ENCODE assay signal across 19 cellular contexts in the genomic region with DNA sequence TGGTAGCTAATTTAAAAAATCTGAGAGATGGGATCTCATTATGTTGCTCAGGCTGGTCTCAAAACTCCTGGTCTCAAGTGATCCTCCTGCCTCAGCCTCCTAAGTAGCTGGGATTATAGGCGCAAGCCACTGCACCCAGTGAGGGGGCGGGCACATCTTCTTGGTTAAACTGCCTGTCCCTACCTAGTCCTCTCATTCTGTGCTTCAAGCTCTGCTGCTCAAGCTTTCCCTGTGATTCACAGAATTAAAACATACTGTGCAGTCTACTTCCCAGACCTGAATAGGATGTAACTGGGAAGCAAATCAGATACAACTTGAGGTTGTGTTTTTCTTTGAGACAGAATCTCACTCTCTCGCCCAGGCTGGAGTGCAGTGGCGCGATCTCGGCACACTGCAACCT. TPM values are rescaled to one million over a fixed set of nuclear protein-coding genes. Genes with fewer than 3 reads are reported as not detected.
DNase-seq lines count a peak whose midpoint lies in the region; ATAC-seq and TF ChIP-seq lines count a peak whose summit lies in the region.
"Had no signal": no experiment of that assay in that cellular context is flagged by ENCODE, and none has a peak within 500 bp of the region (broad histone marks: within the 10 kb centered on the region; RNA-seq: fewer than 3 reads in every experiment).

No MANE protein-coding gene starts in this region.

- H3K4me3 ChIP-seq in KMS-11 (IDR thresholded peaks at IDR 0.05; ENCODE audit: insufficient read depth, low read depth, low read length), result no peak overlapping the region
- H3K4me3 ChIP-seq in epithelial cell of proximal tubule (ENCODE audit: low read depth, low read length), result no peak overlapping the region
- H3K4me3 ChIP-seq in sigmoid colon, result no peak overlapping the region
- H3K4me3 ChIP-seq: Peyer's patch had no signal

- intact Hi-C loops in sigmoid colon (cut with DNase I), result loop anchor here (10.0 kb wide), 1 partner anchor 172 kb away; the partner anchor contains the start of genes GALR2, SRP68 and ZACN

- DNase-seq in activated T-cell treated with anti-CD3 and anti-CD28 coated beads, Interleukin-2, amount 50 U/mL, for 24 hours, result no peak
- no peak for DNase-seq in activated T-cell treated with anti-CD3 and anti-CD28 coated beads, Interleukin-2, amount 50 U/mL, for 4 hours
- peak; percentile 70 for DNase-seq in epithelial cell of proximal tubule (ENCODE audit: low read depth)
- DNase-seq in sigmoid colon, result peak; percentile 54
- no peak for DNase-seq in GM13976 (ENCODE audit: low spot score)
- no peak for DNase-seq in occipital lobe (lab: John Stamatoyannopoulos, UW)
- DNase-seq: CD8-positive, alpha-beta T cell; H7; Karpas-422; MM.1S; NCI-H1092; NCI-H1436 treated with DMSO at 0.1 percent for 48 hours; NCI-H2029; NCI-H345; NCI-H526 treated with DMSO at 0.1 percent for 48 hours; Peyer's patch; Right ventricle myocardium superior had no signal

- no peak overlapping the region for H3K4me3 Mint-ChIP-seq in activated T-cell treated with anti-CD3 and anti-CD28 coated beads, Interleukin-2, amount 50 U/mL, for 24 hours
- H3K4me3 Mint-ChIP-seq in activated T-cell treated with anti-CD3 and anti-CD28 coated beads, Interleukin-2, amount 50 U/mL, for 4 hours, result no peak overlapping the region

- TF ChIP-seq POLR2A in sigmoid colon (IDR thresholded peaks at IDR 0.05), result no peak

- H3K27ac ChIP-seq in KMS-11 (no peak overlapping the region), sigmoid colon (no peak overlapping the region)
- H3K27ac ChIP-seq: Peyer's patch had no signal

- WGBS in sigmoid colon, 2 donors, result 95 to 97% methylated on average over 6 of the region's 6 CpGs

- H3K36me3 Mint-ChIP-seq in activated T-cell treated with anti-CD3 and anti-CD28 coated beads, Interleukin-2, amount 50 U/mL, for 24 hours (ENCODE audit: low read depth), result peaks cover 62% of the 10 kb centered on the region
- peaks cover 17% of the 10 kb centered on the region for H3K36me3 Mint-ChIP-seq in activated T-cell treated with anti-CD3 and anti-CD28 coated beads, Interleukin-2, amount 50 U/mL, for 4 hours (ENCODE audit: insufficient read depth)

- H2AFZ ChIP-seq in KMS-11 (ENCODE audit: low read depth), result no peak overlapping the region

- peaks cover 39% of the 10 kb centered on the region for H3K4me1 ChIP-seq in KMS-11 (ENCODE audit: low read depth, poor library complexity, severe bottlenecking)
- H3K4me1 ChIP-seq in sigmoid colon, result peaks cover 0 to 22% (median 16%) of the 10 kb centered on the region in 4 donors

- ATAC-seq in activated T-cell treated with anti-CD3 and anti-CD28 coated beads, Interleukin-2, amount 50 U/mL, for 4 hours, result no peak
- no peak for ATAC-seq in HG03045 (IDR thresholded peaks at IDR 0.05; ENCODE audit: unreplicated experiment)
- ATAC-seq: CD8-positive, alpha-beta T cell had no signal

- no peaks in the 10 kb centered on the region for H4K20me1 ChIP-seq in KMS-11 (ENCODE audit: insufficient read depth)

- no peaks in the 10 kb centered on the region for H3K9me3 ChIP-seq in sigmoid colon
- H3K9me3 ChIP-seq: Peyer's patch had no signal

- H3K36me3 ChIP-seq in KMS-11 (ENCODE audit: insufficient read depth), result peaks cover 7% of the 10 kb centered on the region; the same call in 1 of the 2 replicates
- H3K36me3 ChIP-seq in sigmoid colon, result peaks cover 25 to 51% (median 34%) of the 10 kb centered on the region in 4 donors

- H3K9me3 Mint-ChIP-seq in activated T-cell treated with anti-CD3 and anti-CD28 coated beads, Interleukin-2, amount 50 U/mL, for 24 hours, result no peaks in the 10 kb centered on the region
- H3K9me3 Mint-ChIP-seq in activated T-cell treated with anti-CD3 and anti-CD28 coated beads, Interleukin-2, amount 50 U/mL, for 4 hours, result no peaks in the 10 kb centered on the region
- H3K9me3 Mint-ChIP-seq: CD8-positive, alpha-beta T cell had no signal

- H3K4me2 ChIP-seq in KMS-11, result 0 out of 2 replicates have a peak overlapping the region, but pooled peaks have one; percentile 100

- no peak for TF ChIP-seq EP300 in sigmoid colon (IDR thresholded peaks at IDR 0.05)

- H3K9ac ChIP-seq in KMS-11, result no peak overlapping the region

- no peaks in the 10 kb centered on the region for H3K27me3 Mint-ChIP-seq in activated T-cell treated with anti-CD3 and anti-CD28 coated beads, Interleukin-2, amount 50 U/mL, for 24 hours
- no peaks in the 10 kb centered on the region for H3K27me3 Mint-ChIP-seq in activated T-cell treated with anti-CD3 and anti-CD28 coated beads, Interleukin-2, amount 50 U/mL, for 4 hours (ENCODE audit: low read depth)

- peaks cover 16% of the 10 kb centered on the region for H3K79me2 ChIP-seq in KMS-11 (ENCODE audit: insufficient read depth, low read depth)

- H3K27me3 ChIP-seq in KMS-11 (ENCODE audit: insufficient read depth, low read depth) (no peaks in the 10 kb centered on the region), sigmoid colon (no peaks in the 10 kb centered on the region)
- H3K27me3 ChIP-seq: Peyer's patch had no signal

- H3K27ac Mint-ChIP-seq in activated T-cell treated with anti-CD3 and anti-CD28 coated beads, Interleukin-2, amount 50 U/mL, for 24 hours, result peak overlapping the region; percentile 55
- H3K27ac Mint-ChIP-seq: CD8-positive, alpha-beta T cell had no signal

- peaks cover 21% of the 10 kb centered on the region for H3K4me1 Mint-ChIP-seq in activated T-cell treated with anti-CD3 and anti-CD28 coated beads, Interleukin-2, amount 50 U/mL, for 24 hours (ENCODE audit: low read depth)
- peaks cover 11% of the 10 kb centered on the region for H3K4me1 Mint-ChIP-seq in activated T-cell treated with anti-CD3 and anti-CD28 coated beads, Interleukin-2, amount 50 U/mL, for 4 hours (ENCODE audit: low read depth)

- no peak for TF ChIP-seq CTCF in KMS-11 (conservative IDR thresholded peaks at IDR 0.05; ENCODE audit: low read depth, low read length)
- no peak for TF ChIP-seq CTCF in epithelial cell of proximal tubule (conservative IDR thresholded peaks at IDR 0.05; ENCODE audit: low read depth, low read length)
- no peak for TF ChIP-seq CTCF in sigmoid colon (IDR thresholded peaks at IDR 0.05)
- TF ChIP-seq CTCF in GM13976 (IDR thresholded peaks at IDR 0.05; ENCODE audit: borderline replicate concordance, control extremely low read depth, extremely low read depth, insufficient read depth, missing control alignments), result no peak

- in situ Hi-C loops in GM13976 (cut with MboI; ENCODE audit: low sequenced_read_pairs, unreplicated experiment), result loop anchor here (25.0 kb wide), 1 partner anchor 385 kb away; no protein-coding TSS in a partner anchor

RNA-seq across cellular contexts. Expression of gene MRPL38, which starts 2.3 kb away (rescaled TPM):
- 100 to 1,000 TPM; 203 to 227 (median 218) TPM for total RNA-seq in activated T-cell treated with anti-CD3 and anti-CD28 coated beads, Interleukin-2, amount 50 U/mL, for 4 hours
- 38.3 and 47.9 TPM in 2 replicates for total RNA-seq in epithelial cell of proximal tubule
- 10 to 100 TPM; 32.8 to 50.6 (median 41.8) TPM for total RNA-seq in sigmoid colon
- polyA plus RNA-seq in sigmoid colon, result 10 to 100 TPM; 55.9 to 71.5 (median 57.1) TPM
- total RNA-seq in occipital lobe, result 30.7 TPM

RNA-seq across cellular contexts. Expression of gene TRIM65, which starts 5.7 kb away (rescaled TPM):
- 10 to 100 TPM; 35.3 to 46.9 (median 43.7) TPM for total RNA-seq in activated T-cell treated with anti-CD3 and anti-CD28 coated beads, Interleukin-2, amount 50 U/mL, for 4 hours
- 24.7 and 28.6 TPM in 2 replicates for total RNA-seq in epithelial cell of proximal tubule
- 10 to 100 TPM; 22.4 to 27.5 (median 25.1) TPM for total RNA-seq in sigmoid colon
- polyA plus RNA-seq in sigmoid colon, result 10 to 100 TPM in 2 of 3 donors, 1 to 10 TPM in 1; 7.2 to 19.1 (median 10.2) TPM
- 11.9 TPM for total RNA-seq in occipital lobe

RNA-seq across cellular contexts. Expression of gene TRIM47, which starts 24.0 kb away (rescaled TPM):
- 10 to 100 TPM; 12.8 to 18.1 (median 14.5) TPM for total RNA-seq in activated T-cell treated with anti-CD3 and anti-CD28 coated beads, Interleukin-2, amount 50 U/mL, for 4 hours
- 51.2 and 68.7 TPM in 2 replicates for total RNA-seq in epithelial cell of proximal tubule
- total RNA-seq in sigmoid colon, result 10 to 100 TPM; 27.8 to 40.9 (median 37.2) TPM
- polyA plus RNA-seq in sigmoid colon, result 10 to 100 TPM; 28.7 to 41.0 (median 39.0) TPM
- 12.3 TPM for total RNA-seq in occipital lobe

RNA-seq across cellular contexts. Expression of gene FBF1, which starts 38.4 kb away (rescaled TPM):
- 10 to 100 TPM; 12.1 to 16.0 (median 12.5) TPM for total RNA-seq in activated T-cell treated with anti-CD3 and anti-CD28 coated beads, Interleukin-2, amount 50 U/mL, for 4 hours
- total RNA-seq in epithelial cell of proximal tubule (5.5 and 9.0 TPM in 2 replicates), sigmoid colon (10 to 100 TPM in 1 of 4 donors, 1 to 10 TPM in 3; 4.4 to 16.6 (median 6.3) TPM), occipital lobe (10.1 TPM)
- 1 to 10 TPM; 1.2 to 9.0 (median 2.5) TPM for polyA plus RNA-seq in sigmoid colon

RNA-seq across cellular contexts. Expression of gene WBP2, which starts 47.3 kb away (rescaled TPM):
- 10 to 100 TPM; 31.0 to 47.8 (median 44.5) TPM for total RNA-seq in activated T-cell treated with anti-CD3 and anti-CD28 coated beads, Interleukin-2, amount 50 U/mL, for 4 hours
- 65.5 and 69.2 TPM in 2 replicates for total RNA-seq in epithelial cell of proximal tubule
- 10 to 100 TPM; 44.2 to 73.1 (median 56.9) TPM for total RNA-seq in sigmoid colon
- 100 to 1,000 TPM in 1 of 3 donors, 10 to 100 TPM in 2; 87.1 to 110 (median 91.3) TPM for polyA plus RNA-seq in sigmoid colon
- 25.9 TPM for total RNA-seq in occipital lobe

Comparison
In these comparisons a context has a peak if more than half of its experiments do, and no peak if none do; other contexts are left out.
1. DNase-seq: peak in epithelial cell of proximal tubule (single experiment) and sigmoid colon (single experiment); none in activated T-cell treated with anti-CD3 and anti-CD28 coated beads, Interleukin-2, amount 50 U/mL, for 24 hours (single experiment), activated T-cell treated with anti-CD3 and anti-CD28 coated beads, Interleukin-2, amount 50 U/mL, for 4 hours (single experiment), GM13976 (single experiment) and occipital lobe (single experiment).